Comparison of ENCODE assay signal across 27 cellular contexts in genomic region chr9:134987376-134987775, GRCh38.
DNase-seq lines count a peak whose midpoint lies in the region; ATAC-seq, FAIRE-seq and TF ChIP-seq lines count a peak whose summit lies in the region.
"Had no signal": no experiment of that assay in that cellular context is flagged by ENCODE, and none has a peak within 500 bp of the region (broad histone marks: within the 10 kb centered on the region; RNA-seq: fewer than 3 reads in every experiment).

No MANE protein-coding gene starts in this region.

- H3K4me3 Mint-ChIP-seq in activated T-helper 17 cell treated with anti-CD3 and anti-CD28 coated beads, Interleukin-2, amount 50 U/mL, for 72 hours = no peak overlapping the region
- H3K4me3 Mint-ChIP-seq: B cell; CD4-positive, CD25-positive, alpha-beta regulatory T cell; CD8-positive, alpha-beta T cell had no signal

- H3K27me3 Mint-ChIP-seq in activated T-helper 17 cell treated with anti-CD3 and anti-CD28 coated beads, Interleukin-2, amount 50 U/mL, for 72 hours = no peaks in the 10 kb centered on the region
- H3K27me3 Mint-ChIP-seq: CD4-positive, CD25-positive, alpha-beta regulatory T cell had no signal

- ATAC-seq in upper lobe of right lung (no peak), GM18867 (IDR thresholded peaks at IDR 0.05; ENCODE audit: unreplicated experiment) (no peak), HG02970 (IDR thresholded peaks at IDR 0.05; ENCODE audit: low FRiP score, unreplicated experiment) (no peak)
- no peak for ATAC-seq in activated T-helper 17 cell treated with anti-CD3 and anti-CD28 coated beads, Interleukin-2, amount 50 U/mL, for 72 hours (replicated peaks)
- ATAC-seq: CD8-positive, alpha-beta T cell had no signal

- no peak overlapping the region for H3K27ac ChIP-seq in kidney (ENCODE audit: low read depth in 2 of 2, low read length in 2 of 2)
- H3K27ac ChIP-seq in upper lobe of right lung = no peak overlapping the region
- H3K27ac ChIP-seq: 22Rv1, BLaER1, C4-2B, GM23248 had no signal

- H3K27ac Mint-ChIP-seq in activated T-helper 17 cell treated with anti-CD3 and anti-CD28 coated beads, Interleukin-2, amount 50 U/mL, for 72 hours = no peak overlapping the region
- H3K27ac Mint-ChIP-seq: B cell; CD4-positive, CD25-positive, alpha-beta regulatory T cell; CD8-positive, alpha-beta T cell had no signal

- DNase-seq in activated effector memory CD4-positive, alpha-beta T cell treated with anti-CD3 and anti-CD28 coated beads, Interleukin-2, amount 50 U/mL, for 16 hours = peak; percentile 21
- no peak for DNase-seq in activated effector memory CD4-positive, alpha-beta T cell treated with Interleukin-2 at 50 U/mL for 16 hours
- DNase-seq in kidney = peak; percentile 39
- peak; percentile 18 for DNase-seq in posterior vena cava (ENCODE audit: low spot score)
- peak; percentile 33 for DNase-seq in upper lobe of right lung
- DNase-seq: CD4-positive, CD25-positive, alpha-beta regulatory T cell; CD8-positive, alpha-beta T cell; DMS 273 treated with DMSO at 0.1 percent for 48 hours; DMS79; EL; GDM1; GM23248; H7; HCEC 1CT had no signal

- TF ChIP-seq CTCF in kidney (IDR thresholded peaks at IDR 0.05; ENCODE audit: borderline replicate concordance, extremely low read depth, insufficient read depth) (no peak), upper lobe of right lung (IDR thresholded peaks at IDR 0.05) (no peak)

- H3K4me3 ChIP-seq in kidney (ENCODE audit: low read length in 2 of 2) (no peak overlapping the region), upper lobe of right lung (no peak overlapping the region)
- H3K4me3 ChIP-seq: BLaER1, GM23248 had no signal

- H3K9me3 ChIP-seq in kidney (ENCODE audit: control insufficient read depth in 1 of 2, low read length in 2 of 2) (peaks cover 3 to 13% of the 10 kb centered on the region in 2 donors), upper lobe of right lung (no peaks in the 10 kb centered on the region)

- intact Hi-C loops in kidney (cut with DNase I) = no loop called here
- intact Hi-C loops in posterior vena cava (cut with DNase I) = no loop called here
- intact Hi-C loops in upper lobe of right lung (cut with DNase I) = no loop called here

- no peaks in the 10 kb centered on the region for H3K4me1 Mint-ChIP-seq in activated T-helper 17 cell treated with anti-CD3 and anti-CD28 coated beads, Interleukin-2, amount 50 U/mL, for 72 hours
- H3K4me1 Mint-ChIP-seq: B cell; CD4-positive, CD25-positive, alpha-beta regulatory T cell had no signal

- H3K9me3 Mint-ChIP-seq in activated T-helper 17 cell treated with anti-CD3 and anti-CD28 coated beads, Interleukin-2, amount 50 U/mL, for 72 hours = peaks cover 4% of the 10 kb centered on the region

- H3K36me3 Mint-ChIP-seq in activated T-helper 17 cell treated with anti-CD3 and anti-CD28 coated beads, Interleukin-2, amount 50 U/mL, for 72 hours (ENCODE audit: low read depth) = no peaks in the 10 kb centered on the region
- H3K36me3 Mint-ChIP-seq: CD4-positive, CD25-positive, alpha-beta regulatory T cell; CD8-positive, alpha-beta T cell had no signal

- no peaks in the 10 kb centered on the region for H3K36me3 ChIP-seq in kidney (ENCODE audit: control insufficient read depth in 1 of 2, insufficient read depth in 2 of 2, low read length in 2 of 2)
- no peaks in the 10 kb centered on the region for H3K36me3 ChIP-seq in upper lobe of right lung
- H3K36me3 ChIP-seq: BLaER1 had no signal

- no peak for FAIRE-seq in kidney (lab: Jason Lieb, UNC)
- FAIRE-seq: A204.1, D721Med, GM12891, GM18507, H1 had no signal

- H3K27me3 ChIP-seq in upper lobe of right lung = no peaks in the 10 kb centered on the region
- H3K27me3 ChIP-seq: BLaER1 had no signal

- H3K4me1 ChIP-seq in kidney (ENCODE audit: control insufficient read depth in 1 of 2, insufficient read depth in 1 of 2, low read depth in 1 of 2, low read length in 2 of 2) (no peaks in the 10 kb centered on the region), upper lobe of right lung (no peaks in the 10 kb centered on the region)
- H3K4me1 ChIP-seq: BLaER1, Caco-2 had no signal

- no peak overlapping the region for H3K9ac ChIP-seq in kidney (ENCODE audit: low read length in 2 of 2)
- H3K9ac ChIP-seq: BLaER1, GM23248 had no signal
